Comparison of ENCODE assay signal across 15 cellular contexts in genomic region chr7:47498229-47499056, GRCh38.
DNase-seq lines count a peak whose midpoint lies in the region; ATAC-seq and TF ChIP-seq lines count a peak whose summit lies in the region.
"Had no signal": no experiment of that assay in that cellular context is flagged by ENCODE, and none has a peak within 500 bp of the region (broad histone marks: within the 10 kb centered on the region; RNA-seq: fewer than 3 reads in every experiment).

No MANE protein-coding gene starts in this region.

- no peak overlapping the region for H3K4me3 Mint-ChIP-seq in WTC11
- H3K4me3 Mint-ChIP-seq: activated naive CD4-positive, alpha-beta T cell treated with anti-CD3 and anti-CD28 coated beads, Interleukin-2, amount 10 ng/mL, durations not matched to agents 7 days and 5 days had no signal

- intact Hi-C loops in lower lobe of right lung (cut with DNase I) = no loop called here
- intact Hi-C loops in spleen (cut with DNase I; ENCODE audit: low total_unique reads) = no loop called here

- DNase-seq in HT-29 (ENCODE audit: low spot score) (peak; percentile 29), WTC11 (ENCODE audit: low spot score) (no peak), lower lobe of right lung (no peak), spleen (peak; percentile 80), SIG-M5 (lab: John Stamatoyannopoulos, UW) (no peak), NCI-H1417 (lab: John Stamatoyannopoulos, UW) (no peak)
- DNase-seq: activated naive CD4-positive, alpha-beta T cell treated with anti-CD3 and anti-CD28 coated beads, Interleukin-2, amount 10 ng/mL, durations not matched to agents 7 days and 5 days; DMS79; heart left ventricle; NCI-H1694 had no signal

- WGBS in spleen, 5 donors = 53 to 77% (median 72%) methylated on average over 14 to 17 of the region's 17 CpGs

- no peaks in the 10 kb centered on the region; the same call in 1 of the 2 replicates for H3K27me3 Mint-ChIP-seq in WTC11 (ENCODE audit: low read depth)
- H3K27me3 Mint-ChIP-seq: activated naive CD4-positive, alpha-beta T cell treated with anti-CD3 and anti-CD28 coated beads, Interleukin-2, amount 10 ng/mL, durations not matched to agents 7 days and 5 days had no signal

- TF ChIP-seq POLR2A in spleen (IDR thresholded peaks at IDR 0.05) = no peak

- H3K36me3 Mint-ChIP-seq in WTC11 = no peaks in the 10 kb centered on the region
- H3K36me3 Mint-ChIP-seq: activated naive CD4-positive, alpha-beta T cell treated with anti-CD3 and anti-CD28 coated beads, Interleukin-2, amount 10 ng/mL, durations not matched to agents 7 days and 5 days had no signal

- H3K36me3 ChIP-seq in lower lobe of right lung = no peaks in the 10 kb centered on the region
- peaks cover 0 to 5% (median 0%) of the 10 kb centered on the region in 6 donors for H3K36me3 ChIP-seq in spleen
- H3K36me3 ChIP-seq: esophagus muscularis mucosa, heart left ventricle had no signal

- H3K9me3 ChIP-seq in lower lobe of right lung = no peaks in the 10 kb centered on the region
- no peaks in the 10 kb centered on the region for H3K9me3 ChIP-seq in spleen
- H3K9me3 ChIP-seq: esophagus muscularis mucosa, heart left ventricle had no signal

- TF ChIP-seq CTCF in WTC11 (IDR thresholded peaks at IDR 0.05) (no peak), lower lobe of right lung (IDR thresholded peaks at IDR 0.05) (no peak), spleen (IDR thresholded peaks at IDR 0.05 in 8 of 11, conservative IDR thresholded peaks at IDR 0.05 in 3 of 11) (no peak)

- peaks cover 58% of the 10 kb centered on the region for H3K4me1 Mint-ChIP-seq in WTC11
- H3K4me1 Mint-ChIP-seq: activated naive CD4-positive, alpha-beta T cell treated with anti-CD3 and anti-CD28 coated beads, Interleukin-2, amount 10 ng/mL, durations not matched to agents 7 days and 5 days had no signal

- POLR2A ChIA-PET in WTC11 (lab: Charles Lee) = no interaction called here

- H3K9me3 Mint-ChIP-seq in WTC11 = no peaks in the 10 kb centered on the region
- H3K9me3 Mint-ChIP-seq: activated naive CD4-positive, alpha-beta T cell treated with anti-CD3 and anti-CD28 coated beads, Interleukin-2, amount 10 ng/mL, durations not matched to agents 7 days and 5 days had no signal

- H3K4me3 ChIP-seq in lower lobe of right lung = no peak overlapping the region
- H3K4me3 ChIP-seq in spleen = no peak overlapping the region
- H3K4me3 ChIP-seq: esophagus muscularis mucosa, GM12878, heart left ventricle, skin epidermis had no signal

- H3K27ac Mint-ChIP-seq in WTC11 = 0 out of 2 replicates have a peak overlapping the region, but pooled peaks have one; percentile 61
- H3K27ac Mint-ChIP-seq: activated naive CD4-positive, alpha-beta T cell treated with anti-CD3 and anti-CD28 coated beads, Interleukin-2, amount 10 ng/mL, durations not matched to agents 7 days and 5 days had no signal

- H3K4me1 ChIP-seq in lower lobe of right lung = peaks cover 74% of the 10 kb centered on the region
- H3K4me1 ChIP-seq in spleen = peaks cover 43 to 99% (median 80%) of the 10 kb centered on the region in 6 donors

- ATAC-seq in WTC11 (no peak), lower lobe of right lung (no peak), HG03442 (IDR thresholded peaks at IDR 0.05; ENCODE audit: unreplicated experiment) (no peak), GM18519 (IDR thresholded peaks at IDR 0.05; ENCODE audit: low FRiP score, unreplicated experiment) (no peak)

- H3K27me3 ChIP-seq in lower lobe of right lung (ENCODE audit: low read depth) (no peaks in the 10 kb centered on the region), spleen (replicated peaks in 1 of 7) (no peaks in the 10 kb centered on the region)
- H3K27me3 ChIP-seq: esophagus muscularis mucosa, heart left ventricle had no signal

- peak overlapping the region; percentile 34 for H3K27ac ChIP-seq in lower lobe of right lung
- H3K27ac ChIP-seq in spleen = peak overlapping the region; percentile 10 to 85 (median 68)

- CTCF ChIA-PET in WTC11 (lab: Charles Lee) = no interaction called here

TF ChIP-seq in WTC11, 78 proteins besides CTCF, POLR2A, EP300 and RAD21:
- TF ChIP-seq, protein P1, sequence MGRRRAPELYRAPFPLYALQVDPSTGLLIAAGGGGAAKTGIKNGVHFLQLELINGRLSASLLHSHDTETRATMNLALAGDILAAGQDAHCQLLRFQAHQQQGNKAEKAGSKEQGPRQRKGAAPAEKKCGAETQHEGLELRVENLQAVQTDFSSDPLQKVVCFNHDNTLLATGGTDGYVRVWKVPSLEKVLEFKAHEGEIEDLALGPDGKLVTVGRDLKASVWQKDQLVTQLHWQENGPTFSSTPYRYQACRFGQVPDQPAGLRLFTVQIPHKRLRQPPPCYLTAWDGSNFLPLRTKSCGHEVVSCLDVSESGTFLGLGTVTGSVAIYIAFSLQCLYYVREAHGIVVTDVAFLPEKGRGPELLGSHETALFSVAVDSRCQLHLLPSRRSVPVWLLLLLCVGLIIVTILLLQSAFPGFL (CRISPR knock-in tag; IDR thresholded peaks at IDR 0.05; ENCODE audit: borderline replicate concordance) = no peak
TF ChIP-seq in WTC11: peak in this region for 0.

Comparison
In these comparisons a context has a peak if more than half of its experiments do, and no peak if none do; other contexts are left out.
1. DNase-seq: peak in HT-29 (single experiment) and spleen (single experiment); none in WTC11 (single experiment), lower lobe of right lung (single experiment), SIG-M5 (single experiment) and NCI-H1417 (0 of 3).